8 cellular contexts compared by ENCODE assay signal in genomic region chr6:117829594-117830319, GRCh38.
DNase-seq lines count a peak whose midpoint lies in the region; ATAC-seq and TF ChIP-seq lines count a peak whose summit lies in the region.

No MANE protein-coding gene starts in this region.

- DNase-seq in EL (peak; percentile 34), SJSA1 (ENCODE audit: low read depth in 1 of 2, low spot score in 2 of 2) (peak; percentile 29 to 46), AML-193 (lab: John Stamatoyannopoulos, UW) (no peak), tibial artery (no peak)

- H3K27me3 ChIP-seq in SJSA1 (replicated peaks) (0 out of 2 replicates have a peak, but pooled peaks cover 3% of the 10 kb centered on the region), tibial artery (no peaks in the 10 kb centered on the region)

- TF ChIP-seq CTCF in tibial artery (IDR thresholded peaks at IDR 0.05), result no peak

- H3K27ac ChIP-seq in SJSA1, result no peak overlapping the region
- H3K27ac ChIP-seq in tibial artery, result no peak overlapping the region

- intact Hi-C loops in tibial artery (cut with DNase I; ENCODE audit: low total_unique reads), result no loop called here

- H3K4me1 ChIP-seq in SJSA1 (replicated peaks) (no peaks in the 10 kb centered on the region), tibial artery (no peaks in the 10 kb centered on the region)

- H3K36me3 ChIP-seq in SJSA1 (no peaks in the 10 kb centered on the region), tibial artery (no peaks in the 10 kb centered on the region)

- ATAC-seq in HG02798 (IDR thresholded peaks at IDR 0.05; ENCODE audit: poor library complexity, unreplicated experiment), result peak; percentile 71
- no peak for ATAC-seq in GM19035 (IDR thresholded peaks at IDR 0.05; ENCODE audit: unreplicated experiment)
- ATAC-seq in HG03520 (IDR thresholded peaks at IDR 0.05; ENCODE audit: unreplicated experiment), result no peak

- no peaks in the 10 kb centered on the region for H3K9me3 ChIP-seq in SJSA1 (replicated peaks)
- H3K9me3 ChIP-seq in tibial artery, result no peaks in the 10 kb centered on the region

- H3K4me3 ChIP-seq in SJSA1 (no peak overlapping the region), iPS-11a (ENCODE audit: low read depth, low read length) (peak overlapping the region; percentile 62), tibial artery (no peak overlapping the region)

Comparison
In these comparisons a context has a peak if more than half of its experiments do, and no peak if none do; other contexts are left out.
1. DNase-seq: peak in EL (single experiment) and SJSA1 (2 of 2); none in AML-193 (0 of 2) and tibial artery (0 of 2).